ENCODE assay signal across 14 cellular contexts in the genomic region with DNA sequence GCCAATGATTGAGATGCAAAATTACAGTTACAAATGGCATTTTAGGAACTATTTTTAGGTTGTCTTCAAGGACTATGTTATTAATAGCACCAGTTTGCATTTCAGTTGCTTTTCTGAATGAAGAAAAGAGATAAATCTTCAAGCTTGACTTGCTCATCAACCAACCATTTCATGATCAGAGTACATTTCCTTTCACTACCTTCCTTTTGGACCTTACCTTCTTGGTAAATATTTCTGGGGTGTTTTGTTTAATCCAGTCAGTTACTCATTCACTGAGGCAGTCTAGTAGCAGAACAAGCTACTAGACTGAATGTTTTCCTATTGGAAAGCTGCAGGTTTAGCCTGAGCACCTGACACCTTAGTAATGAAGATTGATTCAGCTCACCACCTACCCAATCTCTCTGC. TPM values are rescaled to one million over a fixed set of nuclear protein-coding genes. Genes with fewer than 3 reads are reported as not detected.
DNase-seq lines count a peak whose midpoint lies in the region; ATAC-seq and TF ChIP-seq lines count a peak whose summit lies in the region.
"Had no signal": no experiment of that assay in that cellular context is flagged by ENCODE, and none has a peak within 500 bp of the region (broad histone marks: within the 10 kb centered on the region; RNA-seq: fewer than 3 reads in every experiment).

No MANE protein-coding gene starts in this region.

- intact Hi-C loops in natural killer cell (cut with micrococcal nuclease) = no loop called here

- no peaks in the 10 kb centered on the region for H3K36me3 Mint-ChIP-seq in natural killer cell

- no peaks in the 10 kb centered on the region for H4K20me1 ChIP-seq in BLaER1

- H3K4me2 ChIP-seq in BLaER1 = peak overlapping the region; percentile 96

- no peak overlapping the region for H3K4me3 Mint-ChIP-seq in natural killer cell

- ATAC-seq in GM21390 (IDR thresholded peaks at IDR 0.05; ENCODE audit: unreplicated experiment) (peak; percentile 48), HG03175 (IDR thresholded peaks at IDR 0.05; ENCODE audit: unreplicated experiment) (peak; percentile 57), natural killer cell (no peak)
- ATAC-seq: foreskin keratinocyte had no signal

- no peaks in the 10 kb centered on the region for H3K9me3 ChIP-seq in BLaER1
- H3K9me3 ChIP-seq: vagina had no signal

- DNase-seq in germinal center (ENCODE audit: low spot score) (peak; percentile 14), DMS53 treated with DMSO at 0.1 percent for 48 hours (lab: John Stamatoyannopoulos, UW; ENCODE audit: unreplicated experiment) (no peak), NCI-H226 (no peak), natural killer cell (no peak), NCI-H748 (lab: John Stamatoyannopoulos, UW; ENCODE audit: unreplicated experiment) (no peak)
- DNase-seq: activated CD4-positive, alpha-beta T cell treated with anti-CD3 and anti-CD28 coated beads for 48 hours; central memory CD4-positive, alpha-beta T cell; foreskin keratinocyte; NCI-H2171; stimulated activated naive CD4-positive, alpha-beta T cell had no signal

- H3K27me3 ChIP-seq in BLaER1 = no peaks in the 10 kb centered on the region
- H3K27me3 ChIP-seq: foreskin keratinocyte, vagina had no signal

- no peaks in the 10 kb centered on the region for H3K27me3 Mint-ChIP-seq in natural killer cell (ENCODE audit: low read depth in 2 of 2)

- no peak for TF ChIP-seq CTCF in natural killer cell (IDR thresholded peaks at IDR 0.05)

- peak overlapping the region; percentile 53; the same call in 1 of the 2 replicates for H3K9ac ChIP-seq in BLaER1

- no peaks in the 10 kb centered on the region for H3K4me1 Mint-ChIP-seq in natural killer cell

- peaks cover 41% of the 10 kb centered on the region for H3K36me3 ChIP-seq in BLaER1
- H3K36me3 ChIP-seq: vagina had no signal

- peaks cover 78% of the 10 kb centered on the region for H3K4me1 ChIP-seq in BLaER1
- H3K4me1 ChIP-seq: vagina had no signal

- no peaks in the 10 kb centered on the region for H3K9me3 Mint-ChIP-seq in natural killer cell

- H3K4me3 ChIP-seq in BLaER1 = peak overlapping the region; percentile 27; the same call in 1 of the 2 replicates
- H3K4me3 ChIP-seq: vagina had no signal

- H3K27ac Mint-ChIP-seq in natural killer cell = no peak overlapping the region

- H3K27ac ChIP-seq in BLaER1 = peak overlapping the region; percentile 78
- H3K27ac ChIP-seq: foreskin keratinocyte, vagina had no signal

RNA-seq across cellular contexts. Expression of gene SLC27A2, which starts 8.2 kb away (rescaled TPM):
- total RNA-seq in natural killer cell = 1 to 10 TPM in 1 of 3 donors, under 1 TPM in 2; 0.47 to 2.7 (median 0.50) TPM

Comparison
In these comparisons a context has a peak if more than half of its experiments do, and no peak if none do; other contexts are left out.
1. ATAC-seq: peak in GM21390 (single experiment) and HG03175 (single experiment); none in natural killer cell (0 of 3).